19 cellular contexts compared by ENCODE assay signal in genomic region chr3:99159220-99159762, GRCh38.
DNase-seq lines count a peak whose midpoint lies in the region; ATAC-seq, FAIRE-seq and TF ChIP-seq lines count a peak whose summit lies in the region.
"Had no signal": no experiment of that assay in that cellular context is flagged by ENCODE, and none has a peak within 500 bp of the region (broad histone marks: within the 10 kb centered on the region; RNA-seq: fewer than 3 reads in every experiment).

No MANE protein-coding gene starts in this region.

- H3K4me2 ChIP-seq in K562 (ENCODE audit: insufficient read depth, low read length), result no peak overlapping the region
- H3K4me2 ChIP-seq in mesendoderm (ENCODE audit: low read length), result no peak overlapping the region

- BruUV-seq in K562 (replicated peaks; lab: Mats Ljungman, UMichigan), result no TSS peak

- H2BK15ac ChIP-seq in mesendoderm (replicated peaks; ENCODE audit: low read depth), result no peak overlapping the region

- no peak overlapping the region for H2BK5ac ChIP-seq in mesendoderm (ENCODE audit: low read length)

- intact Hi-C loops in K562 (cut with micrococcal nuclease), result no loop called here

- H3K18ac ChIP-seq in mesendoderm (ENCODE audit: low read length), result no peak overlapping the region

- no peak for TF ChIP-seq POLR2A in K562 (conservative IDR thresholded peaks at IDR 0.05)

- H3K9me3 ChIP-seq in K562 (replicated peaks; ENCODE audit: control insufficient read depth, insufficient read depth, low read depth, low read length), result no peaks in the 10 kb centered on the region
- H3K9me3 ChIP-seq: BE2C had no signal

- H3K27me3 ChIP-seq in K562 (ENCODE audit: control insufficient read depth in 2 of 2, insufficient read depth in 2 of 2, low read length in 2 of 2), result no peaks in the 10 kb centered on the region
- no peaks in the 10 kb centered on the region for H3K27me3 ChIP-seq in mesendoderm (ENCODE audit: insufficient read depth, low read length, poor library complexity)
- H3K27me3 ChIP-seq: BE2C had no signal

- CTCF ChIA-PET in K562 (lab: Yijun Ruan, JAX; ENCODE audit: low intra/inter-chr PET ratio), result no interaction called here

- H2AK5ac ChIP-seq in mesendoderm (ENCODE audit: low read length), result no peak overlapping the region

- no peaks in the 10 kb centered on the region for H3K9me1 ChIP-seq in K562 (ENCODE audit: control insufficient read depth, insufficient read depth, low read length)

- no peaks in the 10 kb centered on the region for H3K79me1 ChIP-seq in mesendoderm (ENCODE audit: low read length)

- H3K36me3 ChIP-seq in K562 (ENCODE audit: control insufficient read depth, insufficient read depth, low read length) (no peaks in the 10 kb centered on the region), mesendoderm (ENCODE audit: control insufficient read depth, insufficient read depth, low read length) (no peaks in the 10 kb centered on the region)
- H3K36me3 ChIP-seq: BE2C had no signal

- H4K20me1 ChIP-seq in K562 (replicated peaks; ENCODE audit: control insufficient read depth, insufficient read depth, low read length), result no peaks in the 10 kb centered on the region

- H4K5ac ChIP-seq in mesendoderm (ENCODE audit: low read length), result no peak overlapping the region

- H3K79me2 ChIP-seq in K562 (ENCODE audit: control insufficient read depth, insufficient read depth, low read length) (no peaks in the 10 kb centered on the region), mesendoderm (ENCODE audit: control insufficient read depth, insufficient read depth, low read length) (no peaks in the 10 kb centered on the region)

- TF ChIP-seq RAD21 in Ishikawa (IDR thresholded peaks at IDR 0.05; ENCODE audit: low read depth) (no peak), K562 (CRISPR knock-in tag; conservative IDR thresholded peaks at IDR 0.05 in 1 of 2, IDR thresholded peaks at IDR 0.05 in 1 of 2) (no peak)

- H3K23ac ChIP-seq in mesendoderm (ENCODE audit: low read length), result no peak overlapping the region

- H3K4me3 ChIP-seq in K562, result no peak overlapping the region
- no peak overlapping the region for H3K4me3 ChIP-seq in mesendoderm (ENCODE audit: low read length)
- H3K4me3 ChIP-seq: GM12878 had no signal

- no peak overlapping the region for H2AFZ ChIP-seq in K562 (ENCODE audit: low read depth, low read length)

- DNase-seq in ACHN (peak; percentile 9), K562 (ENCODE audit: extremely low read depth in 1 of 4, low spot score in 3 of 4) (no peak), mesendoderm (peak; percentile 19)
- DNase-seq in stimulated activated CD4-positive, alpha-beta T cell treated with anti-CD3 and anti-CD28 coated beads, Interleukin-2, amount 100 ng/mL, for 24 hours, result no peak
- DNase-seq: BE2C; C1 segment of cervical spinal cord; CD4-positive, CD25-positive, alpha-beta regulatory T cell; CD8-positive, alpha-beta memory T cell; COR-L47; DMS 273 treated with DMSO at 0.1 percent for 48 hours; DMS53; DND-41; EL; H9 had no signal

- in situ Hi-C loops in ACHN (cut with HindIII; ENCODE audit: low pct_ligation_motif_present, low pct_unique_long_range_greater_than_20kb, low sequenced_read_pairs) (no loop called here), K562 (cut with MboI) (loop anchor here (25.0 kb wide), 1 partner anchor 347 kb away; no protein-coding TSS in a partner anchor)

- H2BK120ac ChIP-seq in mesendoderm (ENCODE audit: low read depth, low read length), result no peak overlapping the region

- no peak overlapping the region for H3K27ac ChIP-seq in K562 (ENCODE audit: extremely low read depth, low read depth, low read length)
- no peak overlapping the region for H3K27ac ChIP-seq in mesendoderm (ENCODE audit: low read depth, low read length)

- H3K4me1 ChIP-seq in K562 (replicated peaks in 1 of 2; ENCODE audit: control insufficient read depth in 2 of 2, insufficient read depth in 2 of 2, low read length in 2 of 2) (no peaks in the 10 kb centered on the region), mesendoderm (ENCODE audit: control insufficient read depth, low read depth, low read length) (no peaks in the 10 kb centered on the region)
- H3K4me1 ChIP-seq: BE2C had no signal

- no peak for FAIRE-seq in K562 (lab: Jason Lieb, UNC)
- FAIRE-seq: GM12878, H1, HTR-8/SVneo had no signal

- TF ChIP-seq EP300 in Ishikawa (IDR thresholded peaks at IDR 0.05; ENCODE audit: borderline replicate concordance) (no peak), K562 (IDR thresholded peaks at IDR 0.05; ENCODE audit: low read length) (no peak)

- ATAC-seq in K562 (no peak), HG03439 (IDR thresholded peaks at IDR 0.05; ENCODE audit: unreplicated experiment) (no peak)
- ATAC-seq: GM12878 had no signal

- H3K56ac ChIP-seq in mesendoderm (ENCODE audit: low read length), result no peak overlapping the region

- no peak overlapping the region for H3K9ac ChIP-seq in K562 (ENCODE audit: insufficient read depth in 1 of 2, low read depth in 2 of 2, low read length in 2 of 2)
- no peak overlapping the region for H3K9ac ChIP-seq in mesendoderm (ENCODE audit: low read length)

- no peak overlapping the region for H3K4ac ChIP-seq in mesendoderm (ENCODE audit: low read depth, low read length)

- TF ChIP-seq CTCF in K562 (IDR thresholded peaks at IDR 0.05 in 2 of 3, conservative IDR thresholded peaks at IDR 0.05 in 1 of 3; ENCODE audit: insufficient read depth in 2 of 3, low read depth in 1 of 3, low read length in 3 of 3), result no peak

- H4K8ac ChIP-seq in mesendoderm (ENCODE audit: low read depth, low read length), result no peak overlapping the region

- POLR2A ChIA-PET in K562 (lab: Yijun Ruan, JAX), result interaction anchor here (0.5 kb wide), 1 partner anchor 139 kb away, joined by 3 read pairs; no protein-coding TSS in a partner anchor

TF ChIP-seq in Ishikawa, 13 proteins besides CTCF, POLR2A, EP300 and RAD21:
- no peak for TF ChIP-seq EGR1 (IDR thresholded peaks at IDR 0.05)
- TF ChIP-seq NFIC (IDR thresholded peaks at IDR 0.05), result peak; percentile 64

TF ChIP-seq in K562, 482 proteins besides CTCF, POLR2A, EP300 and RAD21:
- TF ChIP-seq ZNF311 (CRISPR knock-in tag; IDR thresholded peaks at IDR 0.05) (no peak), NFIX (CRISPR knock-in tag; IDR thresholded peaks at IDR 0.05; ENCODE audit: low read depth) (peak; percentile 74), NFIC (IDR thresholded peaks at IDR 0.05) (peak; percentile 81), RBM17 (IDR thresholded peaks at IDR 0.05; ENCODE audit: borderline replicate concordance, low read depth, low read length) (no peak)

Comparison
In these comparisons a context has a peak if more than half of its experiments do, and no peak if none do; other contexts are left out.
1. DNase-seq: peak in ACHN (single experiment) and mesendoderm (single experiment); none in K562 (0 of 4) and stimulated activated CD4-positive, alpha-beta T cell treated with anti-CD3 and anti-CD28 coated beads, Interleukin-2, amount 100 ng/mL, for 24 hours (0 of 2).